8 cellular contexts compared by ENCODE assay signal in genomic region chr13:75549262-75550158, GRCh38. TPM values are rescaled to one million over a fixed set of nuclear protein-coding genes. Genes with fewer than 3 reads are reported as not detected.
DNase-seq lines count a peak whose midpoint lies in the region; ATAC-seq and TF ChIP-seq lines count a peak whose summit lies in the region.

UCHL3 (plus strand) TSS chr13:75549791; CDS start chr13:75549821, 30 bp downstream.

- TF ChIP-seq CTCF in GM13976 (IDR thresholded peaks at IDR 0.05; ENCODE audit: borderline replicate concordance, control extremely low read depth, extremely low read depth, insufficient read depth, missing control alignments), result peak; percentile 92
- TF ChIP-seq CTCF in psoas muscle (IDR thresholded peaks at IDR 0.05), result peak; percentile 87
- TF ChIP-seq CTCF in uterus (IDR thresholded peaks at IDR 0.05), result peak; percentile 82 to 96 (median 86)

- H3K4me1 ChIP-seq in psoas muscle (peaks cover 14% of the 10 kb centered on the region), uterus (no peaks in the 10 kb centered on the region)

- no peaks in the 10 kb centered on the region for H3K27me3 ChIP-seq in psoas muscle (ENCODE audit: insufficient read depth in 3 of 3, low read length in 2 of 3)
- H3K27me3 ChIP-seq in uterus, result no peaks in the 10 kb centered on the region

- peak in 1 of 2 donors; percentile 39 for TF ChIP-seq POLR2A in uterus (IDR thresholded peaks at IDR 0.05)

- H3K27me3 Mint-ChIP-seq in T-helper 17 cell, result no peaks in the 10 kb centered on the region

- intact Hi-C loops in left ventricle myocardium superior (cut with micrococcal nuclease), result no loop called here
- intact Hi-C loops in psoas muscle (cut with DNase I), result loop anchor here (5.0 to 10.0 kb wide), 2 partner anchors 67 to 175 kb away; partner anchors contain the start of gene TBC1D4 (in 1 of the 2)
- intact Hi-C loops in uterus (cut with DNase I; ENCODE audit: low total_unique reads), result no loop called here

- H3K27ac ChIP-seq in angular gyrus (ENCODE audit: low read depth, low read length) (peak within 1 kb of the TSS; percentile 83), psoas muscle (peak within 1 kb of the TSS; percentile 92), uterus (peak within 1 kb of the TSS; percentile 76 to 89)

- peak within 1 kb of the TSS; percentile 97 for H3K4me3 Mint-ChIP-seq in T-helper 17 cell

- H3K36me3 ChIP-seq in psoas muscle (ENCODE audit: insufficient read depth in 1 of 2, low read depth in 1 of 2) (peaks cover 0 to 7% of the 10 kb centered on the region in 2 donors), uterus (no peaks in the 10 kb centered on the region)

- in situ Hi-C loops in GM13976 (cut with MboI; ENCODE audit: low sequenced_read_pairs, unreplicated experiment), result no loop called here

- peak within 1 kb of the TSS; percentile 98 for H3K27ac Mint-ChIP-seq in T-helper 17 cell

- H3K4me3 ChIP-seq in psoas muscle, result peak within 1 kb of the TSS; percentile 85
- H3K4me3 ChIP-seq in uterus, result peak within 1 kb of the TSS; percentile 95 to 97

- no peaks in the 10 kb centered on the region for H3K9me3 ChIP-seq in T-helper 17 cell (ENCODE audit: control insufficient read depth, low read length, poor library complexity, severe bottlenecking)
- H3K9me3 ChIP-seq in psoas muscle, result no peaks in the 10 kb centered on the region
- no peaks in the 10 kb centered on the region for H3K9me3 ChIP-seq in uterus

- H3K4me1 Mint-ChIP-seq in T-helper 17 cell, result peaks cover 36% of the 10 kb centered on the region

- 0 to 1% (median 0%) methylated on average over 66 to 74 of the region's 74 CpGs for WGBS in psoas muscle, 3 donors

- ATAC-seq in HG02884 (IDR thresholded peaks at IDR 0.05; ENCODE audit: unreplicated experiment) (peak; percentile 94), T-helper 17 cell (peak; percentile 94), left ventricle myocardium superior (peak; percentile 98), psoas muscle (peak; percentile 97)

- peaks cover 15% of the 10 kb centered on the region for H3K36me3 Mint-ChIP-seq in T-helper 17 cell (ENCODE audit: low read depth)

- DNase-seq in GM13976 (ENCODE audit: low spot score) (peak; percentile 97), NCI-H1694 (lab: John Stamatoyannopoulos, UW) (peak; percentile 94), T-helper 17 cell (peak; percentile 94 to 99 (median 96)), left ventricle myocardium superior (peak; percentile 99), psoas muscle (peak; percentile 97 to 99), uterus (peak; percentile 94 to 96)

RNA-seq across cellular contexts. Expression of gene UCHL3, which starts in this region (rescaled TPM):
- total RNA-seq in T-helper 17 cell (10 to 100 TPM; 18.2 to 27.3 TPM), left ventricle myocardium superior (23.7 TPM), psoas muscle (10 to 100 TPM; 33.8 to 52.3 (median 40.2) TPM), uterus (10 to 100 TPM; 12.7 to 19.6 (median 17.7) TPM)
- 10 to 100 TPM; 59.1 to 96.5 (median 68.0) TPM for polyA plus RNA-seq in psoas muscle

Comparison
In these comparisons a context has a peak if more than half of its experiments do, and no peak if none do; other contexts are left out.
1. Peak in every context shown above with its lines: DNase-seq, ATAC-seq, H3K4me3 ChIP-seq and H3K27ac ChIP-seq.
2. intact Hi-C loops: an anchor here in psoas muscle (5.0 to 10.0 kb wide); none called in left ventricle myocardium superior and uterus.